ENCODE assay signal across 22 cellular contexts in the genomic region with DNA sequence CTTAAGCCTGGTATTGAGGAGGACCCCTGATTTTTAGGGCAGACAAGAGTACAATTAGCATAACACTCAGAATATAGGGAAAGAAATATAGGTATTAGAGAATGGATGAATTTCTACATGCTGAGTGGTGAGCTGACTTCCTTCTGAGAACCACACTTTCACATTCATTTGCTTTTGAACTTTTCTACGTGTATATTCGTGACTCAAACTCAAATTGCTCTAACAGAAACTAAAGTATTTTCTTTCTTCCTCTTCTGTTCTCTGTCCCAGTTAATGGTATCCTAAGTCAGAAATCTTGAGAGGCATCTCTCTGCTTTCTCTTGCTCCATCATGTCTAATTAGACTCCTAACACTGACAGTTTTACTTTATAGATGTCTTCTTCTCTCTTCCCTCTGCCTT.
DNase-seq lines count a peak whose midpoint lies in the region; ATAC-seq and TF ChIP-seq lines count a peak whose summit lies in the region.
"Had no signal": no experiment of that assay in that cellular context is flagged by ENCODE, and none has a peak within 500 bp of the region (broad histone marks: within the 10 kb centered on the region; RNA-seq: fewer than 3 reads in every experiment).

No MANE protein-coding gene starts in this region.

- peak; percentile 73 for ATAC-seq in GM18867 (IDR thresholded peaks at IDR 0.05; ENCODE audit: unreplicated experiment)
- peak; percentile 53 for ATAC-seq in GM21447 (IDR thresholded peaks at IDR 0.05; ENCODE audit: unreplicated experiment)
- ATAC-seq in HG03442 (IDR thresholded peaks at IDR 0.05; ENCODE audit: unreplicated experiment) = peak; percentile 52
- no peak for ATAC-seq in GM21723 (IDR thresholded peaks at IDR 0.05; ENCODE audit: unreplicated experiment)
- ATAC-seq: activated CD4-positive, CD25-positive, alpha-beta regulatory T cell treated with anti-CD3 and anti-CD28 coated beads, Interleukin-2, amount 50 U/mL, for 24 hours; activated CD8-positive, alpha-beta T cell treated with anti-CD3 and anti-CD28 coated beads for 36 hours had no signal

- H3K9me3 Mint-ChIP-seq in T-helper 2 cell treated with Interferon-gamma antibody and Interleukin-4, amounts not matched to agents 5 μg/mL and 100 μg/mL, for 36 hours = peaks cover 9% of the 10 kb centered on the region
- H3K9me3 Mint-ChIP-seq: activated CD8-positive, alpha-beta T cell treated with anti-CD3 and anti-CD28 coated beads for 36 hours had no signal

- no peak for TF ChIP-seq CTCF in GM10266 (IDR thresholded peaks at IDR 0.05; ENCODE audit: control insufficient read depth, insufficient read depth, low read depth, missing control alignments)

- H3K4me3 Mint-ChIP-seq in T-helper 2 cell treated with Interferon-gamma antibody and Interleukin-4, amounts not matched to agents 5 μg/mL and 100 μg/mL, for 36 hours = no peak overlapping the region
- H3K4me3 Mint-ChIP-seq: activated CD8-positive, alpha-beta T cell treated with anti-CD3 and anti-CD28 coated beads for 36 hours had no signal

- intact Hi-C loops in cardiac septum (cut with DNase I) = no loop called here

- DNase-seq in GM10266 (ENCODE audit: extremely low spot score) = peak; percentile 1
- no peak for DNase-seq in NCI-H2107 treated with DMSO at 0.1 percent for 48 hours (lab: John Stamatoyannopoulos, UW; ENCODE audit: unreplicated experiment)
- DNase-seq in cardiac septum (ENCODE audit: low spot score) = no peak
- DNase-seq in T-helper 2 cell treated with Interferon-gamma antibody and Interleukin-4, amounts not matched to agents 5 μg/mL and 100 μg/mL, for 36 hours (ENCODE audit: low spot score) = no peak
- DNase-seq: ACHN; activated CD8-positive, alpha-beta T cell treated with anti-CD3 and anti-CD28 coated beads for 36 hours; activated gamma-delta T cell; activated T-cell treated with anti-CD3 and anti-CD28 coated beads for 4 hours; adrenal gland; COR-L47; DMS79 treated with DMSO at 0.1 percent for 48 hours; kidney; MM.1S; NCI-H2171 treated with DMSO at 0.1 percent for 48 hours; NCI-H526 treated with DMSO at 0.1 percent for 48 hours; sigmoid colon; stimulated activated CD8-positive, alpha-beta memory T cell treated with anti-CD3 and anti-CD28 coated beads, Interleukin-4, amount 100 ng/mL, for 48 hours had no signal

- peaks cover 10% of the 10 kb centered on the region for H3K36me3 Mint-ChIP-seq in T-helper 2 cell treated with Interferon-gamma antibody and Interleukin-4, amounts not matched to agents 5 μg/mL and 100 μg/mL, for 36 hours (ENCODE audit: low read depth)

- no peak overlapping the region for H3K27ac Mint-ChIP-seq in T-helper 2 cell treated with Interferon-gamma antibody and Interleukin-4, amounts not matched to agents 5 μg/mL and 100 μg/mL, for 36 hours
- H3K27ac Mint-ChIP-seq: activated CD8-positive, alpha-beta T cell treated with anti-CD3 and anti-CD28 coated beads for 36 hours had no signal

- H3K4me1 Mint-ChIP-seq in T-helper 2 cell treated with Interferon-gamma antibody and Interleukin-4, amounts not matched to agents 5 μg/mL and 100 μg/mL, for 36 hours (ENCODE audit: low read depth) = peaks cover 2% of the 10 kb centered on the region

- H3K27me3 Mint-ChIP-seq in T-helper 2 cell treated with Interferon-gamma antibody and Interleukin-4, amounts not matched to agents 5 μg/mL and 100 μg/mL, for 36 hours (ENCODE audit: low read depth) = no peaks in the 10 kb centered on the region
- H3K27me3 Mint-ChIP-seq: activated CD8-positive, alpha-beta T cell treated with anti-CD3 and anti-CD28 coated beads for 36 hours had no signal
